7 cellular contexts compared by ENCODE assay signal in genomic region chr5:137392261-137392660, GRCh38.
"Had no signal": no experiment of that assay in that cellular context is flagged by ENCODE, and none has a peak within 500 bp of the region (broad histone marks: within the 10 kb centered on the region; RNA-seq: fewer than 3 reads in every experiment).

No MANE protein-coding gene starts in this region.

- H3K4me1 ChIP-seq: HAP-1 had no signal

- H3K27ac ChIP-seq: GM23248 had no signal

- H3K4me3 ChIP-seq: GM23248, HAP-1, K562 had no signal

- DNase-seq: GM23248, GOT3, H7, HFFc6, IMR-90 had no signal

- H3K9ac ChIP-seq: GM23248 had no signal

- H3K9me3 ChIP-seq: HAP-1 had no signal

- H3K36me3 ChIP-seq: HAP-1 had no signal

- H2AFZ ChIP-seq: GM23248 had no signal
